1 cellular context compared by ENCODE assay signal in genomic region chr14:105568140-105568843, GRCh38.
TF ChIP-seq lines count a peak whose summit lies in the region.

No MANE protein-coding gene starts in this region.

TF ChIP-seq in GM12878, 131 proteins besides CTCF, POLR2A, EP300 and RAD21:
- TF ChIP-seq IKZF2 (IDR thresholded peaks at IDR 0.05) (0 out of 4 replicates have a peak, but pooled peaks of 1 of the 2 experiments have one; percentile 9), BCL3 (IDR thresholded peaks at IDR 0.05; ENCODE audit: borderline replicate concordance, insufficient read depth, low read depth, low read length, poor library complexity, severe bottlenecking) (peak; percentile 64), NBN (IDR thresholded peaks at IDR 0.05) (0 out of 2 replicates have a peak, but pooled peaks have one; percentile 26), HDGF (IDR thresholded peaks at IDR 0.05) (peak; percentile 91)
